Comparison of ENCODE assay signal across 23 cellular contexts in genomic region chr2:220892018-220892634, GRCh38.
DNase-seq lines count a peak whose midpoint lies in the region; ATAC-seq, FAIRE-seq and TF ChIP-seq lines count a peak whose summit lies in the region.
"Had no signal": no experiment of that assay in that cellular context is flagged by ENCODE, and none has a peak within 500 bp of the region (broad histone marks: within the 10 kb centered on the region; RNA-seq: fewer than 3 reads in every experiment).

No MANE protein-coding gene starts in this region.

- no peak for TF ChIP-seq POLR2A in H1 (IDR thresholded peaks at IDR 0.05; ENCODE audit: control extremely low read depth in 1 of 2, low read depth in 2 of 2, low read length in 2 of 2)

- no peaks in the 10 kb centered on the region for H3K23me2 ChIP-seq in H1 (ENCODE audit: low read depth, low read length)

- H3K4me2 ChIP-seq in H1 (ENCODE audit: insufficient read depth in 1 of 2, low read depth in 2 of 2, low read length in 2 of 2): no peak overlapping the region
- no peak overlapping the region for H3K4me2 ChIP-seq in neuronal stem cell (ENCODE audit: insufficient read depth, low read length, poor library complexity, severe bottlenecking)

- H2BK120ac ChIP-seq in H1 (replicated peaks; ENCODE audit: low read depth, low read length): no peak overlapping the region
- H2BK120ac ChIP-seq in neuronal stem cell (ENCODE audit: low read depth, low read length): no peak overlapping the region

- H2BK20ac ChIP-seq in H1 (ENCODE audit: low read length): 0 out of 2 replicates have a peak overlapping the region, but pooled peaks have one; percentile 75

- no peaks in the 10 kb centered on the region for H3K79me2 ChIP-seq in H1 (ENCODE audit: control insufficient read depth in 1 of 2, insufficient read depth in 2 of 2, low read length in 2 of 2)

- H2BK12ac ChIP-seq in H1 (ENCODE audit: low read depth, low read length) (0 out of 2 replicates have a peak overlapping the region, but pooled peaks have one; percentile 41), neuronal stem cell (ENCODE audit: low read length) (peak overlapping the region; percentile 52)

- no peak overlapping the region for H2BK15ac ChIP-seq in H1 (ENCODE audit: low read length)
- H2BK15ac ChIP-seq in neuronal stem cell (ENCODE audit: low read length): peak overlapping the region; percentile 50

- peaks cover 0 to 6% (median 4%) of the 10 kb centered on the region in 4 experiments; a peak in 3 of 7 replicates for H3K4me1 ChIP-seq in H1 (replicated peaks in 1 of 4; ENCODE audit: control insufficient read depth in 3 of 4, insufficient read depth in 4 of 4, low read length in 3 of 4)
- H3K4me1 ChIP-seq in neuronal stem cell (ENCODE audit: control insufficient read depth in 2 of 2, insufficient read depth in 1 of 2, low read depth in 1 of 2, low read length in 2 of 2): peaks cover 3 to 6% of the 10 kb centered on the region in 2 donors
- H3K4me1 ChIP-seq: BE2C had no signal

- CTCF ChIA-PET in H1 (lab: Charles Lee; ENCODE audit: partially characterized antibody): interaction anchor here (1.6 kb wide), 1 partner anchor 17 kb away, joined by 3 read pairs; no protein-coding TSS in a partner anchor

- H3K4ac ChIP-seq in H1 (replicated peaks; ENCODE audit: insufficient read length, low read depth, low read length): no peak overlapping the region
- no peak overlapping the region for H3K4ac ChIP-seq in neuronal stem cell (ENCODE audit: low read length)

- H3K9me3 ChIP-seq in MG63 (0 out of 2 replicates have a peak, but pooled peaks cover 2% of the 10 kb centered on the region), H1 (ENCODE audit: insufficient read depth in 2 of 2, low read depth in 1 of 2, low read length in 1 of 2) (no peaks in the 10 kb centered on the region), neuronal stem cell (replicated peaks in 1 of 2; ENCODE audit: control insufficient read depth in 2 of 2, insufficient read depth in 1 of 2, low read depth in 1 of 2, low read length in 2 of 2) (no peaks in the 10 kb centered on the region)
- H3K9me3 ChIP-seq: BE2C had no signal

- no peak overlapping the region for H3K56ac ChIP-seq in H1 (replicated peaks; ENCODE audit: insufficient read length, low read depth, low read length)

- POLR2A ChIA-PET in H1 (lab: Charles Lee; ENCODE audit: partially characterized antibody): no interaction called here

- no peak for FAIRE-seq in H1 (lab: Jason Lieb, UNC)
- no peak for FAIRE-seq in D721Med (lab: Jason Lieb, UNC)
- FAIRE-seq: GM18507, HepG2, K562 had no signal

- H3K14ac ChIP-seq in H1 (ENCODE audit: insufficient read length) (no peak overlapping the region), neuronal stem cell (ENCODE audit: low read length) (no peak overlapping the region)

- H2BK5ac ChIP-seq in H1 (ENCODE audit: low read depth, low read length): no peak overlapping the region
- no peak overlapping the region for H2BK5ac ChIP-seq in neuronal stem cell (ENCODE audit: low read length)

- H4K91ac ChIP-seq in H1 (replicated peaks; ENCODE audit: insufficient read length, low read length) (no peak overlapping the region), neuronal stem cell (ENCODE audit: low read depth, low read length, poor library complexity) (no peak overlapping the region)

- H3K9ac ChIP-seq in H1 (replicated peaks in 1 of 4; ENCODE audit: extremely low read depth in 1 of 4, low read depth in 3 of 4, low read length in 3 of 4) (no peak overlapping the region), neuronal stem cell (ENCODE audit: low read depth, low read length, poor library complexity) (no peak overlapping the region)

- DNase-seq in Daoy (ENCODE audit: low read depth): peak; percentile 9
- DNase-seq in MG63: peak; percentile 62
- no peak for DNase-seq in H1 (ENCODE audit: low read depth in 1 of 2, low spot score in 2 of 2)
- DNase-seq in neuronal stem cell (ENCODE audit: low spot score): no peak
- DNase-seq in D721Med (ENCODE audit: insufficient read length, low spot score): no peak
- DNase-seq in COLO829 (ENCODE audit: low spot score): no peak
- DNase-seq: BE2C; CD8-positive, alpha-beta memory T cell; GOT3; NCI-H1105 treated with DMSO at 0.1 percent for 48 hours; NCI-H146; NCI-H1930; NCI-H2107; NCI-H524 treated with DMSO at 0.1 percent for 48 hours; NCI-H774; SIG-M5; SW 1271 had no signal

- H3K79me1 ChIP-seq in H1 (ENCODE audit: low read depth, low read length) (no peaks in the 10 kb centered on the region), neuronal stem cell (ENCODE audit: low read depth, low read length) (no peaks in the 10 kb centered on the region)

- H4K5ac ChIP-seq in H1 (ENCODE audit: insufficient read length, low read depth, low read length): no peak overlapping the region

- H3K36me3 ChIP-seq in MG63 (no peaks in the 10 kb centered on the region), H1 (ENCODE audit: control insufficient read depth in 2 of 4, insufficient read depth in 4 of 4, low read length in 3 of 4) (no peaks in the 10 kb centered on the region), neuronal stem cell (replicated peaks in 1 of 2; ENCODE audit: control insufficient read depth in 2 of 2, insufficient read depth in 2 of 2, low read length in 2 of 2) (no peaks in the 10 kb centered on the region)
- H3K36me3 ChIP-seq: BE2C had no signal

- no peaks in the 10 kb centered on the region for H4K20me1 ChIP-seq in H1 (replicated peaks in 1 of 2; ENCODE audit: control insufficient read depth in 1 of 2, insufficient read depth in 2 of 2, low read length in 2 of 2)

- H3K4me3 ChIP-seq in MG63 (no peak overlapping the region), H1 (ENCODE audit: extremely low read depth in 1 of 4, insufficient read depth in 2 of 4, low read depth in 3 of 4, low read length in 4 of 4) (no peak overlapping the region), neuronal stem cell (ENCODE audit: low read length in 2 of 2) (no peak overlapping the region)
- H3K4me3 ChIP-seq: K562, SK-N-MC had no signal

- no peaks in the 10 kb centered on the region for H3K27me3 ChIP-seq in MG63
- no peaks in the 10 kb centered on the region for H3K27me3 ChIP-seq in H1 (replicated peaks in 1 of 4; ENCODE audit: control insufficient read depth in 3 of 4, extremely low read depth in 1 of 4, insufficient read depth in 3 of 4, low read length in 3 of 4)
- H3K27me3 ChIP-seq in neuronal stem cell (ENCODE audit: control insufficient read depth in 3 of 3, insufficient read depth in 3 of 3, low read depth in 1 of 3, low read length in 3 of 3): no peaks in the 10 kb centered on the region
- H3K27me3 ChIP-seq: BE2C had no signal

- no peak overlapping the region for H2AK5ac ChIP-seq in H1 (ENCODE audit: low read depth, low read length)
- peak overlapping the region; percentile 28 for H2AK5ac ChIP-seq in neuronal stem cell (ENCODE audit: low read depth, low read length)

- WGBS in H1 (ENCODE audit: extremely low coverage in 1 of 2, insufficient coverage in 1 of 2, insufficient read length in 1 of 2, insufficient replicate concordance in 2 of 2, low coverage in 1 of 2, low lambda C conversion rate in 2 of 2, missing lambda C conversion rate in 1 of 2), 2 experiments: 81% methylated on average over 5 of the region's 5 CpGs; no CpG with 5 or more reads in 1 of the 2 experiments
- no CpG with 5 or more reads among the region's 5 CpGs for WGBS in neuronal stem cell (ENCODE audit: extremely low coverage in 2 of 2, insufficient read length in 2 of 2, insufficient replicate concordance in 1 of 2), 2 donors

- H2AFZ ChIP-seq in H1 (ENCODE audit: low read length): peak overlapping the region; percentile 57; the same call in 1 of the 2 replicates
- H2AFZ ChIP-seq in neuronal stem cell (ENCODE audit: low read length): no peak overlapping the region

- no peak for TF ChIP-seq RAD21 in H1 (IDR thresholded peaks at IDR 0.05 in 1 of 2, conservative IDR thresholded peaks at IDR 0.05 in 1 of 2; ENCODE audit: low read depth in 2 of 2, low read length in 2 of 2)

- H3K18ac ChIP-seq in H1 (ENCODE audit: extremely low read depth, low read length) (no peak overlapping the region), neuronal stem cell (ENCODE audit: low read length) (peak overlapping the region; percentile 73)

- no peak for ATAC-seq in GM19023 (IDR thresholded peaks at IDR 0.05; ENCODE audit: unreplicated experiment)
- ATAC-seq in HG02588 (IDR thresholded peaks at IDR 0.05; ENCODE audit: unreplicated experiment): no peak
- ATAC-seq: HepG2, K562 had no signal

- no peak for TF ChIP-seq EP300 in H1 (IDR thresholded peaks at IDR 0.05; ENCODE audit: borderline replicate concordance in 1 of 2, low read depth in 2 of 2, low read length in 2 of 2)

- H4K8ac ChIP-seq in H1 (ENCODE audit: extremely low read depth, insufficient read depth, low read length) (no peak overlapping the region), neuronal stem cell (ENCODE audit: low read depth, low read length) (no peak overlapping the region)

- TF ChIP-seq CTCF in H1 (IDR thresholded peaks at IDR 0.05; ENCODE audit: control extremely low read depth in 1 of 3, insufficient read depth in 1 of 3, low read depth in 1 of 3, low read length in 3 of 3) (no peak), D721Med (IDR thresholded peaks at IDR 0.05; ENCODE audit: insufficient read depth, missing control alignments) (no peak)

- H3K23ac ChIP-seq in H1 (ENCODE audit: insufficient read length): no peak overlapping the region
- H3K23ac ChIP-seq in neuronal stem cell (ENCODE audit: low read depth, low read length, poor library complexity): peak overlapping the region; percentile 52

- no peak overlapping the region for H3K27ac ChIP-seq in H1 (ENCODE audit: low read depth, low read length)
- no peak overlapping the region for H3K27ac ChIP-seq in neuronal stem cell (replicated peaks; ENCODE audit: low read length)
- H3K27ac ChIP-seq: SK-N-MC had no signal

TF ChIP-seq in H1, 55 proteins besides CTCF, POLR2A, EP300 and RAD21 (continues in another document):
- TF ChIP-seq KDM1A (IDR thresholded peaks at IDR 0.05; ENCODE audit: borderline replicate concordance, low read length) (no peak), JUND (IDR thresholded peaks at IDR 0.05; ENCODE audit: low read length) (no peak), SIRT6 (IDR thresholded peaks at IDR 0.05; ENCODE audit: low read length) (no peak), TAF7 (optimal IDR thresholded peaks at IDR 0.05; ENCODE audit: borderline replicate concordance, low read depth, low read length) (no peak), TCF12 (IDR thresholded peaks at IDR 0.05; ENCODE audit: low read depth, low read length) (no peak), SIX5 (IDR thresholded peaks at IDR 0.05; ENCODE audit: low read depth, low read length) (no peak), CTBP2 (IDR thresholded peaks at IDR 0.05; ENCODE audit: borderline replicate concordance, insufficient read depth, insufficient read length, low read length) (no peak), YY1 (IDR thresholded peaks at IDR 0.05; ENCODE audit: low read depth, low read length) (no peak), EZH2 (IDR thresholded peaks at IDR 0.05; ENCODE audit: low read depth, low read length, severe bottlenecking) (no peak), SUZ12 (IDR thresholded peaks at IDR 0.05; ENCODE audit: low read length) (no peak), CHD2 (IDR thresholded peaks at IDR 0.05; ENCODE audit: low read length) (no peak), CBX8 (IDR thresholded peaks at IDR 0.05; ENCODE audit: borderline replicate concordance, low read depth, low read length) (no peak)

Comparison
In these comparisons a context has a peak if more than half of its experiments do, and no peak if none do; other contexts are left out.
1. DNase-seq: peak in Daoy (single experiment) and MG63 (single experiment); none in H1 (0 of 2), neuronal stem cell (single experiment), D721Med (single experiment) and COLO829 (single experiment).